ENCODE assay signal across 8 cellular contexts in the genomic region with DNA sequence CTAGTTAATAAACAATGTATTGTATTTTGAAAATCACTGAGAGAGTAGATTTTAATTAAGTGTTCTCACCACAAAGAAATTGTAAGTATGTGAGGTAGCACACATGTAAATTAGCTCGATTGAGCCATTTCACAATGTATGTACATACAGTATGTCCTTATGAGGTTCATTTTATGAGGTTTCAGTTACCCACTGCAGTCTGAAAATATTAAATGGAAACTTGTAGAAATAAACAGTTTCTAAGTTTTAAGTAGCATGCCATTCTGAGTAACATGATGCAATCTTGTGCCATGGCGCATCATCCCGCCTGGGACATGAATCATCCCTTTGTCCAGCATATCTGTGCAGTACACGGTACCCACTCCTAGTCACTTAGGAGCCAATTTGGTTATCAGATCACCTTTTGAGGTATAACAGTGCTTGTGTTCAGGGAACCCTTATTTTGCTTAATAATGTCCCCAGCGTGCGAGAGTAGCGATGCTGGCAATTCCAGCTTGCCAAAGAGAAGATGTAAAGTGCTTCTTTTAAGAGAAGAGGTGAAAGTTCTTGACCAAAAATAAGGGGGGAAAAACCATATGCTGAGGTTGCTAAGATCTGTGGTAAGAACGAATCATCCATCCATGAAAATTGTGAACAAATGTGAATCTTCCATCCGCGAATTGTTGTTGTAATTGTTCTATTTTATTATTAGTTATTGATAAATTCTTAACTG.
DNase-seq lines count a peak whose midpoint lies in the region; ATAC-seq lines count a peak whose summit lies in the region.

No MANE protein-coding gene starts in this region.

- ATAC-seq in GM21367 (IDR thresholded peaks at IDR 0.05; ENCODE audit: unreplicated experiment) (no peak), GM21381 (IDR thresholded peaks at IDR 0.05; ENCODE audit: unreplicated experiment) (no peak)

- DNase-seq in stimulated activated naive CD4-positive, alpha-beta T cell treated with Interleukin-2 at 50 U/mL for 16 hours (lab: John Stamatoyannopoulos, UW): peak; percentile 60
- DNase-seq in stimulated activated naive CD4-positive, alpha-beta T cell (lab: John Stamatoyannopoulos, UW): no peak
- peak; percentile 36 for DNase-seq in activated T-cell treated with anti-CD3 and anti-CD28 coated beads for 4 hours
- DNase-seq in islet precursor cell: peak; percentile 78
- no peak for DNase-seq in COLO668 (lab: John Stamatoyannopoulos, UW; ENCODE audit: unreplicated experiment)
- DNase-seq in hippocampal formation (lab: John Stamatoyannopoulos, UW): no peak

Comparison
In these comparisons a context has a peak if more than half of its experiments do, and no peak if none do; other contexts are left out.
1. DNase-seq: peak in stimulated activated naive CD4-positive, alpha-beta T cell treated with Interleukin-2 at 50 U/mL for 16 hours (single experiment), activated T-cell treated with anti-CD3 and anti-CD28 coated beads for 4 hours (single experiment) and islet precursor cell (single experiment); none in stimulated activated naive CD4-positive, alpha-beta T cell (0 of 6), COLO668 (single experiment) and hippocampal formation (0 of 2).